1 cellular context compared by ENCODE assay signal in the genomic region with DNA sequence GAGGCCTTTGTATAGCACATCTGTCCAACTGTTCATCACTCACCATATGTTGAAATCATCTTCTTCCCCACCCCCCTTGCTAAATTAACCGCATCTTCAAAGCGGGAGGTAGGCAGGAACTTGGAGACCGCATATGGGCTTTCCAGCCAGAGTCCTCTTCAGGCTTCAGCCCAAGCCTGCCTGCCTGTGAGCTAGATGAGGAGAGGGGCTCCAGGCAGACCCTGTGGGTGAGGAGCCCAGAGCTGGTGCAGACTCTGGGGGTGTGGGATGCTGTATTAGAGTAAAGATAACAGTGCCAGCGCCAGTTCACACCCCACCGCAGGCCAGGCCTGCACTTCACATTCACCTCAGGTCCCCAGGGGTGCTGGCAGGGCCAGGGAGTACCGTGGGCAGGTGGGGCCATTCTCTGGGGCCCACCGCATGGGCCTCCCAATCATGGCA.
TF ChIP-seq lines count a peak whose summit lies in the region.

No MANE protein-coding gene starts in this region.

TF ChIP-seq in GM23338, 12 proteins besides CTCF, POLR2A, EP300 and RAD21 (continued from another document):
- no peak for TF ChIP-seq EZH2phosphoT487 (IDR thresholded peaks at IDR 0.05; ENCODE audit: unreplicated experiment)
- no peak for TF ChIP-seq CREB1 (CRISPR knock-in tag; IDR thresholded peaks at IDR 0.05; ENCODE audit: low read depth)
- no peak for TF ChIP-seq EZH2 (IDR thresholded peaks at IDR 0.05; ENCODE audit: low read depth, unreplicated experiment)
- TF ChIP-seq, protein P1, sequence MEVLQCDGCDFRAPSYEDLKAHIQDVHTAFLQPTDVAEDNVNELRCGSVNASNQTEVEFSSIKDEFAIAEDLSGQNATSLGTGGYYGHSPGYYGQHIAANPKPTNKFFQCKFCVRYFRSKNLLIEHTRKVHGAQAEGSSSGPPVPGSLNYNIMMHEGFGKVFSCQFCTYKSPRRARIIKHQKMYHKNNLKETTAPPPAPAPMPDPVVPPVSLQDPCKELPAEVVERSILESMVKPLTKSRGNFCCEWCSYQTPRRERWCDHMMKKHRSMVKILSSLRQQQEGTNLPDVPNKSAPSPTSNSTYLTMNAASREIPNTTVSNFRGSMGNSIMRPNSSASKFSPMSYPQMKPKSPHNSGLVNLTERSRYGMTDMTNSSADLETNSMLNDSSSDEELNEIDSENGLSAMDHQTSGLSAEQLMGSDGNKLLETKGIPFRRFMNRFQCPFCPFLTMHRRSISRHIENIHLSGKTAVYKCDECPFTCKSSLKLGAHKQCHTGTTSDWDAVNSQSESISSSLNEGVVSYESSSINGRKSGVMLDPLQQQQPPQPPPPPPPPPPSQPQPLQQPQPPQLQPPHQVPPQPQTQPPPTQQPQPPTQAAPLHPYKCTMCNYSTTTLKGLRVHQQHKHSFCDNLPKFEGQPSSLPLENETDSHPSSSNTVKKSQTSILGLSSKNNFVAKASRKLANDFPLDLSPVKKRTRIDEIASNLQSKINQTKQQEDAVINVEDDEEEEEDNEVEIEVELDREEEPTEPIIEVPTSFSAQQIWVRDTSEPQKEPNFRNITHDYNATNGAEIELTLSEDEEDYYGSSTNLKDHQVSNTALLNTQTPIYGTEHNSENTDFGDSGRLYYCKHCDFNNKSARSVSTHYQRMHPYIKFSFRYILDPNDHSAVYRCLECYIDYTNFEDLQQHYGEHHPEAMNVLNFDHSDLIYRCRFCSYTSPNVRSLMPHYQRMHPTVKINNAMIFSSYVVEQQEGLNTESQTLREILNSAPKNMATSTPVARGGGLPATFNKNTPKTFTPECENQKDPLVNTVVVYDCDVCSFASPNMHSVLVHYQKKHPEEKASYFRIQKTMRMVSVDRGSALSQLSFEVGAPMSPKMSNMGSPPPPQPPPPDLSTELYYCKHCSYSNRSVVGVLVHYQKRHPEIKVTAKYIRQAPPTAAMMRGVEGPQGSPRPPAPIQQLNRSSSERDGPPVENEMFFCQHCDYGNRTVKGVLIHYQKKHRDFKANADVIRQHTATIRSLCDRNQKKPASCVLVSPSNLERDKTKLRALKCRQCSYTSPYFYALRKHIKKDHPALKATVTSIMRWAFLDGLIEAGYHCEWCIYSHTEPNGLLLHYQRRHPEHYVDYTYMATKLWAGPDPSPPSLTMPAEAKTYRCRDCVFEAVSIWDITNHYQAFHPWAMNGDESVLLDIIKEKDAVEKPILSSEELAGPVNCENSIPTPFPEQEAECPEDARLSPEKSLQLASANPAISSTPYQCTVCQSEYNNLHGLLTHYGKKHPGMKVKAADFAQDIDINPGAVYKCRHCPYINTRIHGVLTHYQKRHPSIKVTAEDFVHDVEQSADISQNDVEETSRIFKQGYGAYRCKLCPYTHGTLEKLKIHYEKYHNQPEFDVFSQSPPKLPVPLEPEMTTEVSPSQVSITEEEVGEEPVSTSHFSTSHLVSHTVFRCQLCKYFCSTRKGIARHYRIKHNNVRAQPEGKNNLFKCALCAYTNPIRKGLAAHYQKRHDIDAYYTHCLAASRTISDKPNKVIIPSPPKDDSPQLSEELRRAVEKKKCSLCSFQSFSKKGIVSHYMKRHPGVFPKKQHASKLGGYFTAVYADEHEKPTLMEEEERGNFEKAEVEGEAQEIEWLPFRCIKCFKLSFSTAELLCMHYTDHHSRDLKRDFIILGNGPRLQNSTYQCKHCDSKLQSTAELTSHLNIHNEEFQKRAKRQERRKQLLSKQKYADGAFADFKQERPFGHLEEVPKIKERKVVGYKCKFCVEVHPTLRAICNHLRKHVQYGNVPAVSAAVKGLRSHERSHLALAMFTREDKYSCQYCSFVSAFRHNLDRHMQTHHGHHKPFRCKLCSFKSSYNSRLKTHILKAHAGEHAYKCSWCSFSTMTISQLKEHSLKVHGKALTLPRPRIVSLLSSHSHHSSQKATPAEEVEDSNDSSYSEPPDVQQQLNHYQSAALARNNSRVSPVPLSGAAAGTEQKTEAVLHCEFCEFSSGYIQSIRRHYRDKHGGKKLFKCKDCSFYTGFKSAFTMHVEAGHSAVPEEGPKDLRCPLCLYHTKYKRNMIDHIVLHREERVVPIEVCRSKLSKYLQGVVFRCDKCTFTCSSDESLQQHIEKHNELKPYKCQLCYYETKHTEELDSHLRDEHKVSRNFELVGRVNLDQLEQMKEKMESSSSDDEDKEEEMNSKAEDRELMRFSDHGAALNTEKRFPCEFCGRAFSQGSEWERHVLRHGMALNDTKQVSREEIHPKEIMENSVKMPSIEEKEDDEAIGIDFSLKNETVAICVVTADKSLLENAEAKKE (CRISPR knock-in tag; IDR thresholded peaks at IDR 0.05): no peak
- no peak for TF ChIP-seq NANOG (IDR thresholded peaks at IDR 0.05; ENCODE audit: borderline replicate concordance)
- no peak for TF ChIP-seq ZNF331 (CRISPR knock-in tag; IDR thresholded peaks at IDR 0.05; ENCODE audit: low read depth)
- TF ChIP-seq POLR2AphosphoS5 (IDR thresholded peaks at IDR 0.05; ENCODE audit: low read depth): no peak
- TF ChIP-seq ZNF114 (CRISPR knock-in tag; IDR thresholded peaks at IDR 0.05): no peak
- TF ChIP-seq, protein P2, sequence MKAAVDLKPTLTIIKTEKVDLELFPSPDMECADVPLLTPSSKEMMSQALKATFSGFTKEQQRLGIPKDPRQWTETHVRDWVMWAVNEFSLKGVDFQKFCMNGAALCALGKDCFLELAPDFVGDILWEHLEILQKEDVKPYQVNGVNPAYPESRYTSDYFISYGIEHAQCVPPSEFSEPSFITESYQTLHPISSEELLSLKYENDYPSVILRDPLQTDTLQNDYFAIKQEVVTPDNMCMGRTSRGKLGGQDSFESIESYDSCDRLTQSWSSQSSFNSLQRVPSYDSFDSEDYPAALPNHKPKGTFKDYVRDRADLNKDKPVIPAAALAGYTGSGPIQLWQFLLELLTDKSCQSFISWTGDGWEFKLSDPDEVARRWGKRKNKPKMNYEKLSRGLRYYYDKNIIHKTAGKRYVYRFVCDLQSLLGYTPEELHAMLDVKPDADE (IDR thresholded peaks at IDR 0.05): no peak
- no peak for TF ChIP-seq STAT1 (IDR thresholded peaks at IDR 0.05; ENCODE audit: unreplicated experiment)
